In the genomic region with DNA sequence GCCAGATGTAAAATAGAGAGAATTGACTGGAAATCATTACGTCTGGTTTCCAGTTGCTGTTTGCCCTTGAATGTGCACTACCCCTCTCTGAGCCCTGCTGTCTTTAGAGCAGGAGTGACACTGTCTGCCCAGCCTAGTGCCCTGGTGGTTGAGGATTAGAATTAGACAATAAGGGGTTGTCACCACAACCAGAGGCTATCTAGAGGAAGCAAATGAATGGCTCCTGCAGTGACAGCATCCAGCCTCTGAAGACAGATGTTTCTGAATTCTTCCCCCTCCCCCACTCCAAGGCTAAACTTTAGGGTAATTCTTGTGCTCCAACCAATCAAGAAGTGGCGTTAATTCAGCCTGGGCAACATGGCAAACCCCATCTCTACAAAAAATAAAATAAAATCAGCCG, we compare ENCODE assay signal across 13 cellular contexts. TPM values are rescaled to one million over a fixed set of nuclear protein-coding genes. Genes with fewer than 3 reads are reported as not detected.
DNase-seq lines count a peak whose midpoint lies in the region; ATAC-seq, FAIRE-seq and TF ChIP-seq lines count a peak whose summit lies in the region.
"Had no signal": no experiment of that assay in that cellular context is flagged by ENCODE, and none has a peak within 500 bp of the region (broad histone marks: within the 10 kb centered on the region; RNA-seq: fewer than 3 reads in every experiment).

No MANE protein-coding gene starts in this region.

- no TSS peak for BruUV-seq in OCI-LY7 (replicated peaks; lab: Mats Ljungman, UMichigan)
- no TSS peak for BruUV-seq in K562 (replicated peaks; lab: Mats Ljungman, UMichigan)

- intact Hi-C loops in OCI-LY7 (cut with micrococcal nuclease; ENCODE audit: unreplicated experiment) (no loop called here), K562 (cut with micrococcal nuclease) (loop anchor here (5.0 kb wide), 1 partner anchor 39 kb away; no protein-coding TSS in a partner anchor)

- no peak for ATAC-seq in K562
- ATAC-seq in stimulated activated naive CD8-positive, alpha-beta T cell treated with anti-CD3 and anti-CD28 coated beads, Interleukin-15, amount 100 ng/mL, for 72 hours: no peak

- H3K4me2 ChIP-seq in OCI-LY7 (ENCODE audit: low read length) (peak overlapping the region; percentile 98), K562 (ENCODE audit: insufficient read depth, low read length) (no peak overlapping the region)

- H4K20me1 ChIP-seq in OCI-LY7 (ENCODE audit: insufficient read depth, low read length): peaks cover 7% of the 10 kb centered on the region; the same call in 1 of the 2 replicates
- H4K20me1 ChIP-seq in K562 (replicated peaks; ENCODE audit: control insufficient read depth, insufficient read depth, low read length): peaks cover 17% of the 10 kb centered on the region

- peaks cover 40% of the 10 kb centered on the region; the same call in 1 of the 2 replicates for H3K36me3 ChIP-seq in OCI-LY7 (ENCODE audit: insufficient read depth, low read length)
- H3K36me3 ChIP-seq in K562 (ENCODE audit: control insufficient read depth, insufficient read depth, low read length): peaks cover 44% of the 10 kb centered on the region; the same call in 2 of the 3 replicates

- H3K4me1 ChIP-seq in OCI-LY7 (ENCODE audit: insufficient read depth, low read length, poor library complexity, severe bottlenecking) (peaks cover 67% of the 10 kb centered on the region), K562 (replicated peaks in 1 of 2; ENCODE audit: control insufficient read depth in 2 of 2, insufficient read depth in 2 of 2, low read length in 2 of 2) (peaks cover 20 to 22% of the 10 kb centered on the region in 2 experiments)
- H3K4me1 ChIP-seq: BE2C had no signal

- 85% methylated on average over 3 of the region's 3 CpGs for WGBS in K562 (ENCODE audit: insufficient coverage, low coverage, missing lambda C conversion rate)

- H3K4me1 Mint-ChIP-seq in activated naive CD4-positive, alpha-beta T cell treated with anti-CD3 and anti-CD28 coated beads, Interleukin-2, amount 10 ng/mL, durations not matched to agents 7 days and 5 days: peaks cover 59% of the 10 kb centered on the region
- peaks cover 67% of the 10 kb centered on the region for H3K4me1 Mint-ChIP-seq in stimulated activated naive CD8-positive, alpha-beta T cell treated with anti-CD3 and anti-CD28 coated beads, Interleukin-15, amount 100 ng/mL, for 72 hours

- in situ Hi-C loops in K562 (cut with MboI): no loop called here

- CTCF ChIA-PET in activated naive CD4-positive, alpha-beta T cell treated with anti-CD3 and anti-CD28 coated beads, Interleukin-2, amount 10 ng/mL, durations not matched to agents 7 days and 5 days (lab: Charles Lee): interaction anchor here (0.7 to 1.5 kb wide), 3 partner anchors 40 to 65 kb away, joined by 3 to 4 read pairs (median 4); no protein-coding TSS in a partner anchor
- CTCF ChIA-PET in OCI-LY7 (lab: Charles Lee; ENCODE audit: unreplicated experiment) (no interaction called here), K562 (lab: Yijun Ruan, JAX; ENCODE audit: low intra/inter-chr PET ratio) (no interaction called here)

- no peak for TF ChIP-seq RAD21 in K562 (CRISPR knock-in tag; conservative IDR thresholded peaks at IDR 0.05 in 1 of 2, IDR thresholded peaks at IDR 0.05 in 1 of 2)

- H3K4me3 Mint-ChIP-seq in activated naive CD4-positive, alpha-beta T cell treated with anti-CD3 and anti-CD28 coated beads, Interleukin-2, amount 10 ng/mL, durations not matched to agents 7 days and 5 days: peak overlapping the region; percentile 54
- peak overlapping the region; percentile 24 to 26 for H3K4me3 Mint-ChIP-seq in stimulated activated naive CD8-positive, alpha-beta T cell treated with anti-CD3 and anti-CD28 coated beads, Interleukin-15, amount 100 ng/mL, for 72 hours

- H3K27me3 Mint-ChIP-seq in activated naive CD4-positive, alpha-beta T cell treated with anti-CD3 and anti-CD28 coated beads, Interleukin-2, amount 10 ng/mL, durations not matched to agents 7 days and 5 days: no peaks in the 10 kb centered on the region
- H3K27me3 Mint-ChIP-seq in stimulated activated naive CD8-positive, alpha-beta T cell treated with anti-CD3 and anti-CD28 coated beads, Interleukin-15, amount 100 ng/mL, for 72 hours: no peaks in the 10 kb centered on the region

- H3K27me3 ChIP-seq in K562 (ENCODE audit: control insufficient read depth in 2 of 2, insufficient read depth in 2 of 2, low read length in 2 of 2): no peaks in the 10 kb centered on the region
- H3K27me3 ChIP-seq: BE2C, tibial artery had no signal

- H2AFZ ChIP-seq in OCI-LY7 (ENCODE audit: low read length) (no peak overlapping the region), K562 (ENCODE audit: low read depth, low read length) (no peak overlapping the region)

- TF ChIP-seq POLR2A in K562 (conservative IDR thresholded peaks at IDR 0.05): no peak

- no peaks in the 10 kb centered on the region for H3K9me3 Mint-ChIP-seq in activated naive CD4-positive, alpha-beta T cell treated with anti-CD3 and anti-CD28 coated beads, Interleukin-2, amount 10 ng/mL, durations not matched to agents 7 days and 5 days
- no peaks in the 10 kb centered on the region for H3K9me3 Mint-ChIP-seq in stimulated activated naive CD8-positive, alpha-beta T cell treated with anti-CD3 and anti-CD28 coated beads, Interleukin-15, amount 100 ng/mL, for 72 hours

- TF ChIP-seq EP300 in K562 (IDR thresholded peaks at IDR 0.05; ENCODE audit: low read length): no peak

- no peaks in the 10 kb centered on the region for H3K9me1 ChIP-seq in K562 (ENCODE audit: control insufficient read depth, insufficient read depth, low read length)

- no peak for DNase-seq in activated naive CD4-positive, alpha-beta T cell treated with anti-CD3 and anti-CD28 coated beads, Interleukin-2, amount 10 ng/mL, durations not matched to agents 7 days and 5 days
- no peak for DNase-seq in activated naive CD4-positive, alpha-beta T cell treated with anti-CD3 and anti-CD28 coated beads, Interleukin-2, amount 50 U/mL, for 16 hours
- DNase-seq in OCI-LY7 (ENCODE audit: low spot score) (peak; percentile 59), K562 (ENCODE audit: extremely low read depth in 1 of 4, low spot score in 3 of 4) (peak in 1 of 4 experiments; percentile 21), GM19239 (ENCODE audit: insufficient read length, low spot score) (no peak)
- DNase-seq in stimulated activated naive CD8-positive, alpha-beta T cell treated with anti-CD3 and anti-CD28 coated beads, Interleukin-15, amount 100 ng/mL, for 72 hours: no peak
- DNase-seq in activated effector memory CD4-positive, alpha-beta T cell treated with Interleukin-2 at 50 U/mL for 16 hours: no peak
- no peak for DNase-seq in stimulated activated CD4-positive, alpha-beta T cell treated with anti-CD3 and anti-CD28 coated beads, Interleukin-2, amount 100 ng/mL, for 48 hours
- DNase-seq: BE2C, tibial artery had no signal

- TF ChIP-seq CTCF in OCI-LY7 (conservative IDR thresholded peaks at IDR 0.05; ENCODE audit: low read length) (no peak), K562 (IDR thresholded peaks at IDR 0.05 in 2 of 3, conservative IDR thresholded peaks at IDR 0.05 in 1 of 3; ENCODE audit: insufficient read depth in 2 of 3, low read depth in 1 of 3, low read length in 3 of 3) (no peak)

- H3K79me2 ChIP-seq in OCI-LY7 (ENCODE audit: insufficient read depth, low read depth, low read length) (peaks cover 63% of the 10 kb centered on the region), K562 (ENCODE audit: control insufficient read depth, insufficient read depth, low read length) (peaks cover 43% of the 10 kb centered on the region)

- H3K9me3 ChIP-seq in OCI-LY7 (ENCODE audit: low read length): no peaks in the 10 kb centered on the region
- H3K9me3 ChIP-seq in K562 (replicated peaks; ENCODE audit: control insufficient read depth, insufficient read depth, low read depth, low read length): no peaks in the 10 kb centered on the region
- H3K9me3 ChIP-seq: BE2C, prostate gland, tibial artery had no signal

- no peaks in the 10 kb centered on the region for H3K9me2 ChIP-seq in OCI-LY7 (ENCODE audit: insufficient read depth, low read length)

- POLR2A ChIA-PET in OCI-LY7 (lab: Charles Lee): no interaction called here
- POLR2A ChIA-PET in K562 (lab: Yijun Ruan, JAX): interaction anchor here (0.9 to 2.3 kb wide), 2 partner anchors 65 to 72 kb away, joined by 3 to 7 read pairs; partner anchors contain the start of gene FAM32A

- peaks cover 37% of the 10 kb centered on the region for H3K36me3 Mint-ChIP-seq in activated naive CD4-positive, alpha-beta T cell treated with anti-CD3 and anti-CD28 coated beads, Interleukin-2, amount 10 ng/mL, durations not matched to agents 7 days and 5 days

- FAIRE-seq in K562 (lab: Jason Lieb, UNC) (no peak), GM19239 (lab: Jason Lieb, UNC) (no peak)

- H3K4me3 ChIP-seq in OCI-LY7 (ENCODE audit: low read depth, low read length, poor library complexity, severe bottlenecking) (peak overlapping the region; percentile 42), K562 (no peak overlapping the region)
- H3K4me3 ChIP-seq: tibial artery had no signal

- peak overlapping the region; percentile 38 for H3K27ac ChIP-seq in OCI-LY7 (ENCODE audit: low read depth, low read length, poor library complexity, severe bottlenecking)
- no peak overlapping the region for H3K27ac ChIP-seq in K562 (ENCODE audit: extremely low read depth, low read depth, low read length)
- H3K27ac ChIP-seq: prostate gland, tibial artery had no signal

- H3K27ac Mint-ChIP-seq in activated naive CD4-positive, alpha-beta T cell treated with anti-CD3 and anti-CD28 coated beads, Interleukin-2, amount 10 ng/mL, durations not matched to agents 7 days and 5 days: peak overlapping the region; percentile 73
- no peak overlapping the region for H3K27ac Mint-ChIP-seq in stimulated activated naive CD8-positive, alpha-beta T cell treated with anti-CD3 and anti-CD28 coated beads, Interleukin-15, amount 100 ng/mL, for 72 hours

- peak overlapping the region in 1 of 2 experiments; percentile 50; a peak in 1 of 4 replicates for H3K9ac ChIP-seq in K562 (ENCODE audit: insufficient read depth in 1 of 2, low read depth in 2 of 2, low read length in 2 of 2)

RNA-seq across cellular contexts. Expression of gene RAB8A, which starts 2.0 kb away (rescaled TPM):
- 64.9 and 69.1 TPM in 2 replicates for total RNA-seq in OCI-LY7 (2014; rRNA removed; shearing (Covaris generic))
- total RNA-seq in OCI-LY7 (2022): 124 and 138 TPM in 2 replicates
- 81.6 and 164 TPM in 2 replicates for total RNA-seq in K562 (2011; cell fraction: chromatin; rRNA removed; ENCODE audit: low replicate concordance)
- 94.9 and 99.9 TPM in 2 replicates for total RNA-seq in K562 (2011; cell fraction: nucleolus; rRNA removed)
- 96.1 and 105 TPM in 2 replicates for total RNA-seq in K562 (2011; cell fraction: nucleoplasm; rRNA removed)
- total RNA-seq in K562 (2014; rRNA removed): 42.5 and 47.2 TPM in 2 replicates
- total RNA-seq in K562 (2014; rRNA removed; fragmentation: Illumina TruSeq; extraction: Trizol): 60.2 and 66.7 TPM in 2 replicates
- total RNA-seq in K562 (2015; rRNA removed; fragmentation: Illumina TruSeq; extraction: Trizol): 92.0 and 102 TPM in 2 replicates
- total RNA-seq in K562 (2021): 71.9 and 82.7 TPM in 2 replicates
- polyA plus RNA-seq in K562 (2011; rRNA removed): 45.4 and 66.9 TPM in 2 replicates
- polyA plus RNA-seq in K562 (2011; cell fraction: cytosol; rRNA removed): 50.7 and 63.0 TPM in 2 replicates
- polyA plus RNA-seq in K562 (2011; cell fraction: nucleus; rRNA removed): 33.2 and 35.1 TPM in 2 replicates
- polyA plus RNA-seq in K562 (2012): 34.9 and 92.8 TPM in 2 replicates
- 53.2 and 55.4 TPM in 2 replicates for polyA plus RNA-seq in K562 (2014; fragmentation: Illumina TruSeq; extraction: Trizol)
- 10 to 100 TPM; 11.2 to 13.9 TPM for polyA plus RNA-seq in K562 (2014; fragmentation: Nextera tagmentation; extraction: Ambion mirVana)
- polyA plus RNA-seq in K562 (2014; rRNA removed): 47.1 and 80.1 TPM in 2 replicates
- 168 and 219 TPM in 2 replicates for polyA minus RNA-seq in K562 (2011; rRNA and poly(A)+ RNA removed)
- polyA minus RNA-seq in K562 (2011; cell fraction: cytosol; rRNA and poly(A)+ RNA removed): 52.2 and 76.3 TPM in 2 replicates
- 34.5 and 60.4 TPM in 2 replicates for polyA minus RNA-seq in K562 (2011; cell fraction: nucleus; rRNA and poly(A)+ RNA removed)

RNA-seq across cellular contexts. Expression of gene HSH2D, which starts 29.8 kb away (rescaled TPM):
- 52.4 and 57.6 TPM in 2 replicates for total RNA-seq in OCI-LY7 (2014; rRNA removed; shearing (Covaris generic))
- total RNA-seq in OCI-LY7 (2022) (70.4 and 79.0 TPM in 2 replicates), K562 (2014; rRNA removed) (0.18 and 0.29 TPM in 2 replicates), K562 (2014; rRNA removed; fragmentation: Illumina TruSeq; extraction: Trizol) (0.15 and 0.19 TPM in 2 replicates), K562 (2015; rRNA removed; fragmentation: Illumina TruSeq; extraction: Trizol) (1.1 TPM in 2 replicates), K562 (2021) (0.16 and 0.42 TPM in 2 replicates)
- total RNA-seq in K562 (2011; cell fraction: chromatin; rRNA removed; ENCODE audit: low replicate concordance): 0.81 TPM in 1 of 2 replicates, not detected in the other
- total RNA-seq in K562 (2011; cell fraction: nucleolus; rRNA removed): 0.39 and 0.67 TPM in 2 replicates
- total RNA-seq in K562 (2011; cell fraction: nucleoplasm; rRNA removed): 0.37 TPM in 1 of 2 replicates, not detected in the other
- polyA plus RNA-seq in K562 (2011; rRNA removed) (0.33 and 0.39 TPM in 2 replicates), K562 (2014; fragmentation: Illumina TruSeq; extraction: Trizol) (0.30 and 0.42 TPM in 2 replicates), K562 (2014; fragmentation: Nextera tagmentation; extraction: Ambion mirVana) (under 1 TPM in 1 of 2 experiments, not detected in 1; 0.03 TPM), K562 (2014; rRNA removed) (0.12 and 0.37 TPM in 2 replicates)
- 0.44 and 0.69 TPM in 2 replicates for polyA plus RNA-seq in K562 (2011; cell fraction: cytosol; rRNA removed)
- 0.68 and 0.69 TPM in 2 replicates for polyA plus RNA-seq in K562 (2011; cell fraction: nucleus; rRNA removed)
- polyA plus RNA-seq in K562 (2012): 0.40 and 3.0 TPM in 2 replicates
- 0.09 TPM in 1 of 2 replicates, not detected in the other for polyA minus RNA-seq in K562 (2011; rRNA and poly(A)+ RNA removed)
- polyA minus RNA-seq in K562 (2011; cell fraction: cytosol; rRNA and poly(A)+ RNA removed): not detected in 2 replicates
- polyA minus RNA-seq in K562 (2011; cell fraction: nucleus; rRNA and poly(A)+ RNA removed): 0.22 and 0.27 TPM in 2 replicates

RNA-seq across cellular contexts. Expression of gene TPM4, which starts 37.4 kb away (rescaled TPM):
- 111 and 134 TPM in 2 replicates for total RNA-seq in OCI-LY7 (2014; rRNA removed; shearing (Covaris generic))
- total RNA-seq in OCI-LY7 (2022): 98.1 and 108 TPM in 2 replicates
- 73.0 and 113 TPM in 2 replicates for total RNA-seq in K562 (2011; cell fraction: chromatin; rRNA removed; ENCODE audit: low replicate concordance)
- 52.4 and 58.9 TPM in 2 replicates for total RNA-seq in K562 (2011; cell fraction: nucleolus; rRNA removed)
- 66.6 and 115 TPM in 2 replicates for total RNA-seq in K562 (2011; cell fraction: nucleoplasm; rRNA removed)
- 76.3 and 82.9 TPM in 2 replicates for total RNA-seq in K562 (2014; rRNA removed)
- total RNA-seq in K562 (2014; rRNA removed; fragmentation: Illumina TruSeq; extraction: Trizol): 81.8 and 91.3 TPM in 2 replicates
- total RNA-seq in K562 (2015; rRNA removed; fragmentation: Illumina TruSeq; extraction: Trizol): 106 and 111 TPM in 2 replicates
- total RNA-seq in K562 (2021): 61.2 and 63.6 TPM in 2 replicates
- 104 and 126 TPM in 2 replicates for polyA plus RNA-seq in K562 (2011; rRNA removed)
- polyA plus RNA-seq in K562 (2011; cell fraction: cytosol; rRNA removed): 36.8 and 82.5 TPM in 2 replicates
- 30.6 and 46.4 TPM in 2 replicates for polyA plus RNA-seq in K562 (2011; cell fraction: nucleus; rRNA removed)
- polyA plus RNA-seq in K562 (2012): 90.1 and 265 TPM in 2 replicates
- polyA plus RNA-seq in K562 (2014; fragmentation: Illumina TruSeq; extraction: Trizol): 87.6 and 108 TPM in 2 replicates
- 10 to 100 TPM; 28.1 to 34.0 TPM for polyA plus RNA-seq in K562 (2014; fragmentation: Nextera tagmentation; extraction: Ambion mirVana)
- polyA plus RNA-seq in K562 (2014; rRNA removed): 77.4 and 86.3 TPM in 2 replicates
- 79.9 and 121 TPM in 2 replicates for polyA minus RNA-seq in K562 (2011; rRNA and poly(A)+ RNA removed)
- polyA minus RNA-seq in K562 (2011; cell fraction: cytosol; rRNA and poly(A)+ RNA removed): 31.3 and 61.1 TPM in 2 replicates
- 17.5 and 35.4 TPM in 2 replicates for polyA minus RNA-seq in K562 (2011; cell fraction: nucleus; rRNA and poly(A)+ RNA removed)

RNA-seq across cellular contexts. Expression of gene CIB3, which starts 59.6 kb away (rescaled TPM):
- 5.4 TPM in 1 of 2 replicates, not detected in the other for total RNA-seq in OCI-LY7 (2014; rRNA removed; shearing (Covaris generic))
- total RNA-seq in OCI-LY7 (2022) (not detected in 2 replicates), K562 (2014; rRNA removed) (not detected in 2 replicates), K562 (2014; rRNA removed; fragmentation: Illumina TruSeq; extraction: Trizol) (not detected in 2 replicates), K562 (2015; rRNA removed; fragmentation: Illumina TruSeq; extraction: Trizol) (not detected in 2 replicates), K562 (2021) (not detected in 2 replicates)
- not detected in 2 replicates for total RNA-seq in K562 (2011; cell fraction: chromatin; rRNA removed; ENCODE audit: low replicate concordance)
- not detected in 2 replicates for total RNA-seq in K562 (2011; cell fraction: nucleolus; rRNA removed)
- not detected in 2 replicates for total RNA-seq in K562 (2011; cell fraction: nucleoplasm; rRNA removed)
- polyA plus RNA-seq in K562 (2011; rRNA removed) (not detected in 2 replicates), K562 (2014; fragmentation: Illumina TruSeq; extraction: Trizol) (not detected in 2 replicates), K562 (2014; fragmentation: Nextera tagmentation; extraction: Ambion mirVana) (under 1 TPM in 1 of 2 experiments, not detected in 1; 0.08 TPM), K562 (2014; rRNA removed) (0.13 TPM in 1 of 2 replicates, not detected in the other)
- not detected in 2 replicates for polyA plus RNA-seq in K562 (2011; cell fraction: cytosol; rRNA removed)
- polyA plus RNA-seq in K562 (2011; cell fraction: nucleus; rRNA removed): not detected in 2 replicates
- not detected in 2 replicates for polyA plus RNA-seq in K562 (2012)
- polyA minus RNA-seq in K562 (2011; rRNA and poly(A)+ RNA removed): not detected in 2 replicates
- polyA minus RNA-seq in K562 (2011; cell fraction: cytosol; rRNA and poly(A)+ RNA removed): not detected in 2 replicates
- not detected in 2 replicates for polyA minus RNA-seq in K562 (2011; cell fraction: nucleus; rRNA and poly(A)+ RNA removed)
- total RNA-seq: activated CD8-positive, alpha-beta memory T cell treated with anti-CD3 and anti-CD28 coated beads for 36 hours; kidney epithelial cell; prostate gland had no signal

Comparison
In these comparisons a context has a peak if more than half of its experiments do, and no peak if none do; other contexts are left out.
1. RNA of gene HSH2D, which starts 29.8 kb away (total RNA-seq): 52.4 to 79.0 TPM in OCI-LY7; 0.15 to 1.1 TPM in K562; every median in the first group is over 10 times any median in the second.